26 cellular contexts compared by ENCODE assay signal in the genomic region with DNA sequence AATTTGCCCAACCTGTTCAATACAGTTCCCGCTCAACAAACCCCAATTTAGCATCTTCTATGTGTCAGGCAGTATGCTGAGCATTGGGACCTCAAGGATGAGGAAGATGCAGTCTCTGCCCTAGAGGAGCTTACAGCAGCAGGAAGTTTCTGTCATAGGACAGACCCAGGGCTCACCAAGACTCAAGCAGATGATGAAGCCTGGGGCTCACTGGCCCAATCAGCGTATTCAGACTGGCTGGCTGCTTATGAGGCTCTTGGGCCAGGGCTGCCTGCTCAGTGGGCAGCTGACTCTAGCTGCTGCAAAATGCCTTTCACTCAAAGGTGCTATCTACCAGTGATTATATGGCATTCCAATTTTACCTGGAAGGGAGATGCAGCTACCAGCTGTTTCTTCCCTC. TPM values are rescaled to one million over a fixed set of nuclear protein-coding genes. Genes with fewer than 3 reads are reported as not detected.
"Had no signal": no experiment of that assay in that cellular context is flagged by ENCODE, and none has a peak within 500 bp of the region (broad histone marks: within the 10 kb centered on the region; RNA-seq: fewer than 3 reads in every experiment).

No MANE protein-coding gene starts in this region.

- H3K27me3 ChIP-seq: cardiac muscle cell, SJSA1 had no signal

- H3K9me3 ChIP-seq: SJSA1 had no signal

- H3K4me3 Mint-ChIP-seq: activated T-cell treated with anti-CD3 and anti-CD28 coated beads, Interleukin-2, amount 50 U/mL, for 4 hours; brain; T-helper 1 cell treated with Interleukin-12 subunit alpha and Interleukin-12 subunit beta and Interleukin-4 antibody, amounts not matched to agents 30 μg/mL and 1 μg/mL, for 36 hours had no signal

- FAIRE-seq: astrocyte, RCC 7860 had no signal

- H3K4me3 ChIP-seq: cardiac muscle cell, SJSA1 had no signal

- H3K36me3 ChIP-seq: cardiac muscle cell, SJSA1 had no signal

- H3K9me3 Mint-ChIP-seq: activated naive CD4-positive, alpha-beta T cell treated with anti-CD3 and anti-CD28 coated beads, Interleukin-2, amount 50 U/mL, for 72 hours; activated T-cell treated with anti-CD3 and anti-CD28 coated beads, Interleukin-2, amount 50 U/mL, for 4 hours; brain; T-helper 1 cell treated with Interleukin-12 subunit alpha and Interleukin-12 subunit beta and Interleukin-4 antibody, amounts not matched to agents 30 μg/mL and 1 μg/mL, for 36 hours had no signal

- H3K27ac ChIP-seq: cardiac muscle cell, SJSA1 had no signal

- H3K4me1 ChIP-seq: SJSA1 had no signal

- ATAC-seq: activated naive CD4-positive, alpha-beta T cell treated with anti-CD3 and anti-CD28 coated beads, Interleukin-2, amount 50 U/mL, for 72 hours; activated T-cell treated with anti-CD3 and anti-CD28 coated beads, Interleukin-2, amount 50 U/mL, for 4 hours had no signal

- DNase-seq: activated CD4-positive, alpha-beta T cell treated with anti-CD3 and anti-CD28 coated beads for 48 hours; activated CD4-positive, alpha-beta T cell treated with anti-CD3 and anti-CD28 coated beads, Interleukin-2, amount 50 U/mL, for 4 hours; activated CD4-positive, CD25-positive, alpha-beta regulatory T cell treated with anti-CD3 and anti-CD28 coated beads, Interleukin-2, amount 50 U/mL, for 72 hours; activated CD8-positive, alpha-beta memory T cell treated with anti-CD3 and anti-CD28 coated beads for 24 hours; activated effector memory CD4-positive, alpha-beta T cell treated with anti-CD3 and anti-CD28 coated beads, Interleukin-2, amount 50 U/mL, for 16 hours; activated naive CD4-positive, alpha-beta T cell treated with Interleukin-2 at 50 U/mL for 16 hours; activated T-cell treated with anti-CD3 and anti-CD28 coated beads, Interleukin-2, amount 50 U/mL, for 4 hours; amygdala; Karpas-422; MM.1S; NCI-H1105; NCI-H1436; NCI-H1694 treated with DMSO at 0.1 percent for 48 hours; NCI-H2029 treated with DMSO at 0.1 percent for 48 hours; NCI-H345; NCI-H510A; NCI-H526 treated with DMSO at 0.1 percent for 48 hours; NCI-H82; SHP77 had no signal

- H3K36me3 Mint-ChIP-seq: activated naive CD4-positive, alpha-beta T cell treated with anti-CD3 and anti-CD28 coated beads, Interleukin-2, amount 50 U/mL, for 72 hours; brain had no signal

- H3K27ac Mint-ChIP-seq: activated naive CD4-positive, alpha-beta T cell treated with anti-CD3 and anti-CD28 coated beads, Interleukin-2, amount 50 U/mL, for 72 hours; brain; T-helper 1 cell treated with Interleukin-12 subunit alpha and Interleukin-12 subunit beta and Interleukin-4 antibody, amounts not matched to agents 30 μg/mL and 1 μg/mL, for 36 hours had no signal

RNA-seq across cellular contexts. Expression of a gene that starts 2.1 kb away (rescaled TPM):
- total RNA-seq: astrocyte, SJSA1 had no signal
